10 cellular contexts compared by ENCODE assay signal in the genomic region with DNA sequence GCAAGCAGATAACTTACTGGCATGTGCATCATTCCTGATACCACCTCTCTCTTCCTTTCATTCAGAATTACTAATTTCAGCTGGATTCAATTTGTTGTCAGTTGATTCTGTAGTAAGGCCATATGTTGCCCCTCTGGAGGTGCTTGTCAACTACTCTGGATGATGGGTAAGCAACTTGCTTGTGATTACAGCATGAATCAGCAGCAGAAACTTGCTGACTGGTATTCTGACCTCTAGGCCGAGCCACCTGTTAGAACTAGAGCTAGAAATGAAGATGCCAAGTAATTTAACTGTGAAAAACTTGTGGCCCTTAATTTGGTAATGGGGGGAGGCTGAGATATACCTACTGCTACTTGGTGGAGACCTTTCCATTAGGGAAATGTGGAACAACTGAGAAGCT. TPM values are rescaled to one million over a fixed set of nuclear protein-coding genes. Genes with fewer than 3 reads are reported as not detected.
DNase-seq lines count a peak whose midpoint lies in the region; ATAC-seq and TF ChIP-seq lines count a peak whose summit lies in the region.
"Had no signal": no experiment of that assay in that cellular context is flagged by ENCODE, and none has a peak within 500 bp of the region (broad histone marks: within the 10 kb centered on the region; RNA-seq: fewer than 3 reads in every experiment).

No MANE protein-coding gene starts in this region.

- POLR2A ChIA-PET in GM10248 (lab: Yijun Ruan, JAX), result no interaction called here

- CTCF ChIA-PET in GM10248 (lab: Yijun Ruan, JAX), result interaction anchor here (1.5 to 2.4 kb wide), 3 partner anchors 11 to 109 kb away, joined by 3 to 6 read pairs (median 6); no protein-coding TSS in a partner anchor

- H3K9ac ChIP-seq in Loucy (ENCODE audit: low read depth, low read length, poor library complexity, severe bottlenecking), result peak overlapping the region; percentile 83

- TF ChIP-seq CTCF in Loucy (conservative IDR thresholded peaks at IDR 0.05; ENCODE audit: low read length) (no peak), breast epithelium (IDR thresholded peaks at IDR 0.05) (no peak), lower lobe of right lung (IDR thresholded peaks at IDR 0.05) (no peak), GM10248 (IDR thresholded peaks at IDR 0.05; ENCODE audit: control extremely low read depth, extremely low read depth, low read depth, missing control alignments) (no peak)

- peaks cover 52% of the 10 kb centered on the region for H3K4me1 ChIP-seq in ACC112 (ENCODE audit: control insufficient read depth, insufficient read depth, low read length, unreplicated experiment)
- peaks cover 51% of the 10 kb centered on the region for H3K4me1 ChIP-seq in Loucy (ENCODE audit: insufficient read depth, low read length, poor library complexity, severe bottlenecking)
- H3K4me1 ChIP-seq in breast epithelium, result peaks cover 5 to 27% of the 10 kb centered on the region in 2 donors
- H3K4me1 ChIP-seq in lower lobe of right lung, result peaks cover 79% of the 10 kb centered on the region

- peaks cover 18% of the 10 kb centered on the region; the same call in 1 of the 2 replicates for H3K36me3 ChIP-seq in ACC112 (ENCODE audit: insufficient read depth, low read length)
- H3K36me3 ChIP-seq in Loucy (ENCODE audit: insufficient read depth, low read length), result peaks cover 9% of the 10 kb centered on the region; the same call in 1 of the 2 replicates
- no peaks in the 10 kb centered on the region for H3K36me3 ChIP-seq in breast epithelium
- H3K36me3 ChIP-seq in lower lobe of right lung, result peaks cover 23% of the 10 kb centered on the region

- no peaks in the 10 kb centered on the region for H3F3A ChIP-seq in Loucy (ENCODE audit: low read depth)

- H3K27me3 ChIP-seq in ACC112 (ENCODE audit: insufficient read depth, low read length) (no peaks in the 10 kb centered on the region), Loucy (ENCODE audit: insufficient read depth, low read length, poor library complexity, severe bottlenecking) (no peaks in the 10 kb centered on the region), breast epithelium (no peaks in the 10 kb centered on the region), lower lobe of right lung (ENCODE audit: low read depth) (no peaks in the 10 kb centered on the region)

- H2AFZ ChIP-seq in ACC112 (ENCODE audit: low read length, unreplicated experiment) (no peak overlapping the region), Loucy (ENCODE audit: low read length) (no peak overlapping the region)

- no peak for ATAC-seq in lower lobe of right lung
- ATAC-seq in GM19023 (IDR thresholded peaks at IDR 0.05; ENCODE audit: unreplicated experiment), result no peak

- no peaks in the 10 kb centered on the region for H3K9me2 ChIP-seq in Loucy (replicated peaks; ENCODE audit: low read depth, low read length)

- DNase-seq in breast epithelium (ENCODE audit: low spot score in 2 of 2) (no peak), lower lobe of right lung (no peak), medulla oblongata (ENCODE audit: extremely low spot score) (no peak), GM10248 (ENCODE audit: extremely low spot score) (no peak), NOMO-1 (lab: John Stamatoyannopoulos, UW; ENCODE audit: unreplicated experiment in 2 of 2) (no peak)
- DNase-seq: H7, occipital lobe had no signal

- H4K20me1 ChIP-seq in Loucy (ENCODE audit: insufficient read depth, low read length, poor library complexity, severe bottlenecking), result peaks cover 89% of the 10 kb centered on the region

- H3K79me2 ChIP-seq in ACC112 (ENCODE audit: control insufficient read depth, insufficient read depth, low read length, unreplicated experiment) (peaks cover 97% of the 10 kb centered on the region), Loucy (ENCODE audit: insufficient read depth, low read length) (peaks cover 100% of the 10 kb centered on the region)

- no peak for TF ChIP-seq POLR2A in breast epithelium (IDR thresholded peaks at IDR 0.05)

- H3K4me3 ChIP-seq in ACC112 (ENCODE audit: low read depth, low read length) (peak overlapping the region; percentile 62), Loucy (ENCODE audit: low read length, poor library complexity, severe bottlenecking) (peak overlapping the region; percentile 88), breast epithelium (no peak overlapping the region), lower lobe of right lung (no peak overlapping the region)

- intact Hi-C loops in breast epithelium (cut with DNase I; ENCODE audit: low total_unique reads), result no loop called here
- intact Hi-C loops in lower lobe of right lung (cut with DNase I), result no loop called here

- H3K27ac ChIP-seq in ACC112 (ENCODE audit: low read depth, low read length) (peak overlapping the region; percentile 74), breast epithelium (peak overlapping the region; percentile 95 to 98), lower lobe of right lung (peak overlapping the region; percentile 75)

- H3K9me3 ChIP-seq in Loucy (ENCODE audit: insufficient read depth, low read depth, low read length) (no peaks in the 10 kb centered on the region), breast epithelium (no peaks in the 10 kb centered on the region), lower lobe of right lung (no peaks in the 10 kb centered on the region)

- peak overlapping the region; percentile 93 for H3K4me2 ChIP-seq in Loucy (ENCODE audit: low read depth, low read length, poor library complexity, severe bottlenecking)

RNA-seq across cellular contexts. Expression of a gene that starts 5.1 kb away (rescaled TPM):
- total RNA-seq in breast epithelium, result 100 to 1,000 TPM; 112 to 164 (median 149) TPM
- 175 TPM for total RNA-seq in lower lobe of right lung

RNA-seq across cellular contexts. Expression of a gene that starts 10.3 kb away (rescaled TPM):
- total RNA-seq in breast epithelium, result 10 to 100 TPM; 26.2 to 33.0 (median 26.5) TPM
- 24.1 TPM for total RNA-seq in lower lobe of right lung

RNA-seq across cellular contexts. Expression of a gene that starts 41.9 kb away (rescaled TPM):
- total RNA-seq in breast epithelium (10 to 100 TPM; 35.4 to 43.8 (median 42.4) TPM), lower lobe of right lung (39.5 TPM)

RNA-seq across cellular contexts. Expression of a gene that starts 43.4 kb away (rescaled TPM):
- total RNA-seq in breast epithelium (100 to 1,000 TPM; 155 to 170 (median 167) TPM), lower lobe of right lung (285 TPM)

Comparison
In these comparisons a context has a peak if more than half of its experiments do, and no peak if none do; other contexts are left out.
1. H3K4me3 ChIP-seq: peak in ACC112 (single experiment) and Loucy (single experiment); none in breast epithelium (0 of 3) and lower lobe of right lung (single experiment).
2. Peak in every context shown above with its lines, with median percentiles within 50 percentile points of each other: H3K27ac ChIP-seq.